8 cellular contexts compared by ENCODE assay signal in the genomic region with DNA sequence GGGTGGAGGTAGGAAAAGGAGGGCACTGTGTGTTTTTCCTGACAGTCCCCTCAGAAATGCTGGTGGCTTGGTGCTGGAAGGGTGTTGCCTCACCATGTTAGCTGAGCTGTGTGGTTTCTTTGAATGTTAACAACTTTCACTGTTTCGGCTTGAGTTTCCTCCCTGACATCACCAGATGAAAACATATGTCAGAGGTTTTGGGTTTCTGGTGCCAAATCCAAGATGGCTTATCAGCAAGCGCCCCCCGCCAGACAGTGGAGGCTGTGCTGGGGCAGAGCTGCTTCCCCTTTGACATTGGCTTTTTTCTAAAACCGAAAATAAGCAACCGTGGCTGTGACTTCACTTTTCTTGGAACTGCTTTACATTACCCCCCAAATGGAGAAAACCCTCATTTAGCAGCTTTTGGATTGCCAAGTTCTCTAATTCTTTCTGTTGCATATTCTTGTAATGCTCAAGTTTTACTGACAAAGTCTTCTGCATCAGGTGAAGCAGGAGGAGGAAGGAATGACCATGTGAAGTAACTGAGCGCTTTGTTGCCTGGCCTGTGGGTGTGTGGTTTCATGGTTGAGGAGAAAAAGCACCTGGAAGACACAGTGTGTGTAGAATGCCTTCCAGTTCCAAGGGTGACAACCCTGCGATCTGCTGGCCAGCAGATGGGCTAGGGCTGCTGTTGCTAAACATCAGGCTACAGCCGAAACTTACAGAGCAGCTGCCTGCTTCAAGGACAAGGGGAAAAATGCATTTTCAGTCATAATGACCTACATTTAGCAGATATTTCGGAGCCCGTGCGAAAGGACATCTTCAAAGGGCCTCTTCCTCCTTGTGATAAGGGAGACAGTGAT. TPM values are rescaled to one million over a fixed set of nuclear protein-coding genes. Genes with fewer than 3 reads are reported as not detected.
DNase-seq lines count a peak whose midpoint lies in the region; ATAC-seq and TF ChIP-seq lines count a peak whose summit lies in the region.

No MANE protein-coding gene starts in this region.

- intact Hi-C loops in activated CD8-positive, alpha-beta T cell treated with anti-CD3 and anti-CD28 coated beads for 36 hours (cut with micrococcal nuclease) = loop anchor here (2.0 to 5.0 kb wide), 3 partner anchors 43 to 383 kb away; partner anchors contain the start of gene SOCS1
- intact Hi-C loops in posterior vena cava (cut with DNase I) = loop anchor here (5.0 to 10.0 kb wide), 2 partner anchors 388 to 390 kb away; no protein-coding TSS in a partner anchor

- POLR2A ChIA-PET in activated CD8-positive, alpha-beta T cell treated with anti-CD3 and anti-CD28 coated beads for 36 hours (lab: Charles Lee) = interaction anchor here (0.9 to 3.7 kb wide), 16 partner anchors 9 to 368 kb away, joined by 3 to 57 read pairs (median 4); partner anchors contain the start of genes RMI2 and SOCS1

- peaks cover 3% of the 10 kb centered on the region for H3K9me3 Mint-ChIP-seq in activated CD8-positive, alpha-beta T cell treated with anti-CD3 and anti-CD28 coated beads for 36 hours

- no peak for TF ChIP-seq CTCF in activated CD8-positive, alpha-beta T cell treated with anti-CD3 and anti-CD28 coated beads for 36 hours (IDR thresholded peaks at IDR 0.05)

- peaks cover 31% of the 10 kb centered on the region for H3K36me3 Mint-ChIP-seq in activated CD8-positive, alpha-beta T cell treated with anti-CD3 and anti-CD28 coated beads for 36 hours (ENCODE audit: low read depth)

- peaks cover 9% of the 10 kb centered on the region for H3K27me3 Mint-ChIP-seq in activated CD8-positive, alpha-beta T cell treated with anti-CD3 and anti-CD28 coated beads for 36 hours

- H3K4me1 Mint-ChIP-seq in activated CD8-positive, alpha-beta T cell treated with anti-CD3 and anti-CD28 coated beads for 36 hours (ENCODE audit: low read depth) = peaks cover 61% of the 10 kb centered on the region

- peak; percentile 55 for ATAC-seq in GM19467 (IDR thresholded peaks at IDR 0.05; ENCODE audit: unreplicated experiment)
- ATAC-seq in HG03571 (IDR thresholded peaks at IDR 0.05; ENCODE audit: unreplicated experiment) = peak; percentile 54
- ATAC-seq in activated CD8-positive, alpha-beta T cell treated with anti-CD3 and anti-CD28 coated beads for 36 hours = peak; percentile 91

- CTCF ChIA-PET in activated CD8-positive, alpha-beta T cell treated with anti-CD3 and anti-CD28 coated beads for 36 hours (lab: Charles Lee) = interaction anchor here (0.8 to 7.1 kb wide), 19 partner anchors 10 to 390 kb away, joined by 3 to 88 read pairs (median 4); partner anchors contain the start of gene SOCS1

- DNase-seq in AG08396 (ENCODE audit: low spot score) = peak; percentile 54
- DNase-seq in activated CD8-positive, alpha-beta T cell treated with anti-CD3 and anti-CD28 coated beads for 36 hours = peak; percentile 95
- peak; percentile 23 for DNase-seq in glomerular visceral epithelial cell (ENCODE audit: extremely low spot score)
- DNase-seq in stimulated activated CD8-positive, alpha-beta memory T cell treated with anti-CD3 and anti-CD28 coated beads, Interleukin-7, amount 100 ng/mL, for 48 hours (ENCODE audit: extremely low read depth in 1 of 2, low read depth in 1 of 2) = peak; percentile 72 to 91
- DNase-seq in posterior vena cava (ENCODE audit: low spot score) = no peak
- DNase-seq in DMS53 (lab: John Stamatoyannopoulos, UW) = no peak

- H3K4me3 Mint-ChIP-seq in activated CD8-positive, alpha-beta T cell treated with anti-CD3 and anti-CD28 coated beads for 36 hours = peak overlapping the region; percentile 44

- peak overlapping the region; percentile 92 for H3K27ac Mint-ChIP-seq in activated CD8-positive, alpha-beta T cell treated with anti-CD3 and anti-CD28 coated beads for 36 hours

RNA-seq across cellular contexts. Expression of gene RMI2, which starts 9.7 kb away (rescaled TPM):
- 10 to 100 TPM; 53.1 to 57.7 TPM for total RNA-seq in activated CD8-positive, alpha-beta T cell treated with anti-CD3 and anti-CD28 coated beads for 36 hours
- 1 to 10 TPM in 1 of 2 donors, under 1 TPM in 1; 0.67 to 1.4 TPM for total RNA-seq in posterior vena cava

Comparison
In these comparisons a context has a peak if more than half of its experiments do, and no peak if none do; other contexts are left out.
1. DNase-seq: peak in AG08396 (single experiment), activated CD8-positive, alpha-beta T cell treated with anti-CD3 and anti-CD28 coated beads for 36 hours (single experiment), glomerular visceral epithelial cell (single experiment) and stimulated activated CD8-positive, alpha-beta memory T cell treated with anti-CD3 and anti-CD28 coated beads, Interleukin-7, amount 100 ng/mL, for 48 hours (2 of 2); none in posterior vena cava (single experiment) and DMS53 (single experiment).
2. RNA of gene RMI2, which starts 9.7 kb away (total RNA-seq): 53.1 to 57.7 TPM in activated CD8-positive, alpha-beta T cell treated with anti-CD3 and anti-CD28 coated beads for 36 hours; 0.67 to 1.4 TPM in posterior vena cava; every median in the first group is over 10 times any median in the second.
3. Peak in every context shown above with its lines, with median percentiles within 50 percentile points of each other: ATAC-seq.